In the genomic region with DNA sequence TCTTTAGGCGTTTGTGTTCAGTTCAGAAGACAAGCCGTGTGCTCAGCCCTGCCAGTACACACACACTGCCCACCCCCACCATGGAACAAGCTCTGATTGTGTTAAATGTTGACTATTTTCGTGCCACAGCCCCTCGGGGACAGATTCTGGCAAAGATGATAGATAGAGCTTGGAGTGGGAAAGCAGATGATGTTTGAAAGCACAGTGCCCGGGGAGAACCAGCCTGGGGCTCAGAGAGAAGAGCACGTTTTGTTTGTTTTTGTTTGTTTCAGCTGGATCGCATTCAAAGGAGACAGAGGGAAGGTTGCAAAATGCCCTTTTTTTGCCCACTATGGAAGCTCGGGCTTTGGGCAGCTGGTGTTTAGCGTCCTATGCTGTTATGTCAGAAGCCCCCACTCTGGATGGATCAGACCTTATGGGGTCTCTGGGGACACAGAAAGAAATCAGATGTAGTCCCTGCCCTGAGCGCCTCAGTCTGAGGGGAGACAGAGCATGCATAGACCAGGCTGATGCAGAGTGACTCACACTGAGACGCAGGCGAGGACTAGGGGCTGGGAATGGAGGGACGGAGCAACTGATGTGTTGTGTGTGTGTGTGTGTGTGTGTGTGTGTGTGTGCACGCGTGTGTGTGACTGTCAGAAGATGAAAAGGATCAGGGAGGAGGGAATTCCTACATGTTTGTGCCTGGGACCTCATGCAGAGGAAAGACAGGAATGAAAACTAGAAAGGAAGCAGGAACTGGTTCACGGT, we compare ENCODE assay signal across 11 cellular contexts.
DNase-seq lines count a peak whose midpoint lies in the region; ATAC-seq and TF ChIP-seq lines count a peak whose summit lies in the region.
"Had no signal": no experiment of that assay in that cellular context is flagged by ENCODE, and none has a peak within 500 bp of the region (broad histone marks: within the 10 kb centered on the region; RNA-seq: fewer than 3 reads in every experiment).

No MANE protein-coding gene starts in this region.

- intact Hi-C loops in posterior vena cava (cut with DNase I), result loop anchor here in 1 of 2 donors (1.0 to 10.0 kb wide), 2 partner anchors 16 to 62 kb away; no protein-coding TSS in a partner anchor
- intact Hi-C loops in ascending aorta (cut with DNase I), result no loop called here

- CTCF ChIA-PET in activated CD8-positive, alpha-beta T cell treated with anti-CD3 and anti-CD28 coated beads, Interleukin-2, amount 10 ng/mL, durations not matched to agents 7 days and 5 days (lab: Charles Lee), result no interaction called here

- in situ Hi-C loops in brain microvascular endothelial cell (cut with HindIII; ENCODE audit: low pct_ligation_motif_present, low sequenced_read_pairs), result no loop called here

- DNase-seq in AG10803 (ENCODE audit: low read depth) (peak; percentile 30), MG63 (peak; percentile 87), brain microvascular endothelial cell (peak; percentile 70), medulla oblongata (ENCODE audit: extremely low spot score) (peak; percentile 81), posterior vena cava (ENCODE audit: low spot score) (no peak), ascending aorta (ENCODE audit: low spot score in 2 of 2) (no peak), ureter (ENCODE audit: low spot score) (no peak)
- no peak for DNase-seq in activated CD8-positive, alpha-beta T cell treated with anti-CD3 and anti-CD28 coated beads, Interleukin-2, amount 10 ng/mL, durations not matched to agents 7 days and 5 days
- DNase-seq: activated T-cell treated with anti-CD3 and anti-CD28 coated beads, Interleukin-2, amount 50 U/mL, for 72 hours; lower lobe of right lung; NCI-H524 treated with DMSO at 0.1 percent for 48 hours had no signal

- peaks cover 3% of the 10 kb centered on the region for H3K27me3 Mint-ChIP-seq in activated CD8-positive, alpha-beta T cell treated with anti-CD3 and anti-CD28 coated beads, Interleukin-2, amount 10 ng/mL, durations not matched to agents 7 days and 5 days (ENCODE audit: low read depth)

- H3K4me1 ChIP-seq in ascending aorta, result no peaks in the 10 kb centered on the region
- H3K4me1 ChIP-seq: lower lobe of right lung had no signal

- TF ChIP-seq CTCF in AG10803 (conservative IDR thresholded peaks at IDR 0.05; ENCODE audit: low read length), result no peak
- no peak for TF ChIP-seq CTCF in brain microvascular endothelial cell (IDR thresholded peaks at IDR 0.05; ENCODE audit: low read depth, low read length, missing control alignments)
- TF ChIP-seq CTCF in ascending aorta (IDR thresholded peaks at IDR 0.05), result no peak

- H3K36me3 Mint-ChIP-seq in activated CD8-positive, alpha-beta T cell treated with anti-CD3 and anti-CD28 coated beads, Interleukin-2, amount 10 ng/mL, durations not matched to agents 7 days and 5 days (ENCODE audit: low read depth), result no peaks in the 10 kb centered on the region

- ATAC-seq in activated CD8-positive, alpha-beta T cell treated with anti-CD3 and anti-CD28 coated beads, Interleukin-2, amount 10 ng/mL, durations not matched to agents 7 days and 5 days, result no peak
- ATAC-seq: activated T-cell treated with anti-CD3 and anti-CD28 coated beads, Interleukin-2, amount 50 U/mL, for 72 hours; lower lobe of right lung had no signal

- H3K27ac Mint-ChIP-seq in activated CD8-positive, alpha-beta T cell treated with anti-CD3 and anti-CD28 coated beads, Interleukin-2, amount 10 ng/mL, durations not matched to agents 7 days and 5 days, result no peak overlapping the region
- H3K27ac Mint-ChIP-seq: activated T-cell treated with anti-CD3 and anti-CD28 coated beads, Interleukin-2, amount 50 U/mL, for 72 hours had no signal

- no peaks in the 10 kb centered on the region for H3K9me3 Mint-ChIP-seq in activated CD8-positive, alpha-beta T cell treated with anti-CD3 and anti-CD28 coated beads, Interleukin-2, amount 10 ng/mL, durations not matched to agents 7 days and 5 days (ENCODE audit: insufficient read depth)

- H3K27me3 ChIP-seq in MG63 (peaks cover 5% of the 10 kb centered on the region; the same call in 1 of the 2 replicates), brain microvascular endothelial cell (replicated peaks) (peaks cover 7% of the 10 kb centered on the region), ascending aorta (no peaks in the 10 kb centered on the region)

- H3K27ac ChIP-seq in brain microvascular endothelial cell, result no peak overlapping the region
- H3K27ac ChIP-seq in ascending aorta, result no peak overlapping the region
- H3K27ac ChIP-seq: lower lobe of right lung had no signal

- H3K4me3 Mint-ChIP-seq in activated CD8-positive, alpha-beta T cell treated with anti-CD3 and anti-CD28 coated beads, Interleukin-2, amount 10 ng/mL, durations not matched to agents 7 days and 5 days, result no peak overlapping the region
- H3K4me3 Mint-ChIP-seq: activated T-cell treated with anti-CD3 and anti-CD28 coated beads, Interleukin-2, amount 50 U/mL, for 72 hours had no signal

- H3K36me3 ChIP-seq in MG63 (no peaks in the 10 kb centered on the region), brain microvascular endothelial cell (replicated peaks) (no peaks in the 10 kb centered on the region), ascending aorta (no peaks in the 10 kb centered on the region)
- H3K36me3 ChIP-seq: lower lobe of right lung had no signal

- POLR2A ChIA-PET in activated CD8-positive, alpha-beta T cell treated with anti-CD3 and anti-CD28 coated beads, Interleukin-2, amount 10 ng/mL, durations not matched to agents 7 days and 5 days (lab: Charles Lee), result no interaction called here

- no peak overlapping the region for H3K4me3 ChIP-seq in AG10803 (ENCODE audit: low read length)
- peak overlapping the region; percentile 1; the same call in 1 of the 2 replicates for H3K4me3 ChIP-seq in MG63
- H3K4me3 ChIP-seq in brain microvascular endothelial cell (ENCODE audit: low read depth, low read length), result no peak overlapping the region
- no peak overlapping the region for H3K4me3 ChIP-seq in ascending aorta
- H3K4me3 ChIP-seq: lower lobe of right lung had no signal

- no peaks in the 10 kb centered on the region for H3K4me1 Mint-ChIP-seq in activated CD8-positive, alpha-beta T cell treated with anti-CD3 and anti-CD28 coated beads, Interleukin-2, amount 10 ng/mL, durations not matched to agents 7 days and 5 days (ENCODE audit: low read depth)

- H3K9me3 ChIP-seq in MG63 (no peaks in the 10 kb centered on the region), ascending aorta (no peaks in the 10 kb centered on the region)
- H3K9me3 ChIP-seq: lower lobe of right lung had no signal

Comparison
In these comparisons a context has a peak if more than half of its experiments do, and no peak if none do; other contexts are left out.
1. DNase-seq: peak in AG10803 (single experiment), MG63 (single experiment), brain microvascular endothelial cell (single experiment) and medulla oblongata (single experiment); none in posterior vena cava (single experiment), activated CD8-positive, alpha-beta T cell treated with anti-CD3 and anti-CD28 coated beads, Interleukin-2, amount 10 ng/mL, durations not matched to agents 7 days and 5 days (single experiment), ascending aorta (0 of 2) and ureter (single experiment).